ENCODE assay signal across 8 cellular contexts in the genomic region with DNA sequence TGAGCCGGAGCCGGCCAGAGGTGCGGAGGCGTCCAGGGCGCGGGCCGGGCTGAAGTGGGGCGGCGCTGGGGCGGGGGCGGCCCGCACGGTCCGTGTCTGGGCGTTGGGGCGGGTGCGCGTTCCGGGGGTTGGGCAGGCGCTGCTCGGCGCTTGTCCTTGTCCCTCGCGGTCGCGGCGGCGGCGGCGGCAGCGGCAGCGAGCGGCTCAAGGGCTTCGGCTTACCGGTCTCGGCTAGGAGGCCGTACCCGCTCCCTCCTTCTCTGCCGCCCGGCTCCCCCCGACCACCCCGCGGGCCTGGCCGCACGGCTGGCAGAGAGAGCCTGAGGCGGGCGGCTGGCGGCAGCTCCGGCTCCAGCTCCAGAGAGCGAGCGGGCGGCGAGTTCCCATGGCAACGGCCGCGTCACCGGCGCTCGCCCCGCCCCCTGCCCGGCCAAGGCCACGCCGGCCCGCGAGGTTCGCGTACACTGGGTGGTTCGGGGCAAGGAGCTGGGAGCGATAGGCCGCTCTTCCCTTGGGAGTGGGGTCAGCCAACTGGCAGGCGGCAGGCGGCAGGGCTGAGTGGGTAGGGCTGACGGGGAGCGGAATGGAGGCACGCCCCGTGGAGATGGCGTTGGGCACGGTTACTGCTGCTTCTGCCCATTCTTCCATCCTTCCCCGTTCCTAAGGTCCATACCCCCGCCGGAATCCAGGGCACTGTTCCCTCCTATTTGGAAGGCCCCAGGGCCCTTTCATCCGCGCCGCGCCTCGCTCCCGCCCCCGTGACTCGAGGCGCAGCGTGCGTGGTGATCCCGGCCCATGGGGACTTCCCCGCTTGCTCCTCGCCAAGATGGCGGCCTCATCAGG. TPM values are rescaled to one million over a fixed set of nuclear protein-coding genes. Genes with fewer than 3 reads are reported as not detected.
DNase-seq lines count a peak whose midpoint lies in the region; ATAC-seq and TF ChIP-seq lines count a peak whose summit lies in the region.

TSS of gene LRRC73 (minus strand) at position 363 of the 843 bp plus-strand sequence. CDS start 561 bp downstream, outside the sequence.

- POLR2A ChIA-PET in RWPE1 (lab: Yijun Ruan, JAX; ENCODE audit: low non-redundant PET), result interaction anchor here (1.0 kb wide), 1 partner anchor 9 kb away, joined by 4 read pairs; no protein-coding TSS in a partner anchor

- H3K4me3 ChIP-seq in AG10803 (ENCODE audit: low read length), result peak within 1 kb of the TSS; percentile 52
- H3K4me3 ChIP-seq in HL-60 (replicated peaks; ENCODE audit: insufficient read depth, low read length), result peak within 1 kb of the TSS; percentile 51
- peak within 1 kb of the TSS; percentile 50 to 55 for H3K4me3 ChIP-seq in foreskin fibroblast (ENCODE audit: low read depth in 1 of 2, low read length in 2 of 2)
- peak within 1 kb of the TSS; percentile 75 for H3K4me3 ChIP-seq in neural cell (ENCODE audit: low read length)

- peak; percentile 21 for TF ChIP-seq RAD21 in neural cell (conservative IDR thresholded peaks at IDR 0.05)

- H3K27me3 ChIP-seq in HL-60 (ENCODE audit: insufficient read depth, poor library complexity, severe bottlenecking) (peaks cover 3% of the 10 kb centered on the region), neural cell (ENCODE audit: insufficient read depth, low read depth, low read length) (no peaks in the 10 kb centered on the region)

- no peak within 1 kb of the TSS for H2AFZ ChIP-seq in neural cell (ENCODE audit: low read depth, low read length)

- no peaks in the 10 kb centered on the region for H3K9me2 ChIP-seq in neural cell (ENCODE audit: insufficient read depth, low read length)

- TF ChIP-seq CTCF in AG10803 (conservative IDR thresholded peaks at IDR 0.05; ENCODE audit: low read length) (no peak), HL-60 (IDR thresholded peaks at IDR 0.05; ENCODE audit: insufficient read depth, low read length) (no peak), RWPE1 (conservative IDR thresholded peaks at IDR 0.05; ENCODE audit: low read depth) (no peak), foreskin fibroblast (IDR thresholded peaks at IDR 0.05; ENCODE audit: low read depth, low read length) (no peak), neural cell (IDR thresholded peaks at IDR 0.05; ENCODE audit: poor library complexity, severe bottlenecking) (no peak)

- H4K20me1 ChIP-seq in neural cell (ENCODE audit: insufficient read depth), result no peaks in the 10 kb centered on the region

- peak; percentile 67 for ATAC-seq in GM19043 (IDR thresholded peaks at IDR 0.05; ENCODE audit: low read depth, unreplicated experiment)
- peak; percentile 85 for ATAC-seq in stimulated activated naive CD8-positive, alpha-beta T cell treated with anti-CD3 and anti-CD28 coated beads, Interleukin-15, Interleukin-2, amounts not matched to agents 100 U/mL and 50 U/mL, for 24 hours

- H3K36me3 ChIP-seq in neural cell (ENCODE audit: insufficient read depth, low read length), result peaks cover 5% of the 10 kb centered on the region

- CTCF ChIA-PET in RWPE1 (lab: Yijun Ruan, JAX), result interaction anchor here (0.6 to 1.1 kb wide), 2 partner anchors 76 to 281 kb away, joined by 3 read pairs; partner anchors contain the start of gene DNPH1

- no peaks in the 10 kb centered on the region for H3F3A ChIP-seq in neural cell (ENCODE audit: insufficient read depth, low read length, poor library complexity, severe bottlenecking)

- peak within 1 kb of the TSS; percentile 87 for H3K4me2 ChIP-seq in neural cell (ENCODE audit: low read length)

- TF ChIP-seq EP300 in neural cell (conservative IDR thresholded peaks at IDR 0.05; ENCODE audit: poor library complexity, severe bottlenecking), result peak; percentile 59

- peaks cover 11% of the 10 kb centered on the region for H3K79me2 ChIP-seq in neural cell (replicated peaks; ENCODE audit: insufficient read depth, low read length)

- H3K9ac ChIP-seq in neural cell (ENCODE audit: low read length), result peak within 1 kb of the TSS; percentile 81

- no peak within 1 kb of the TSS for H3K27ac ChIP-seq in HL-60 (replicated peaks)
- H3K27ac ChIP-seq in RWPE1, result peak within 1 kb of the TSS; percentile 80
- H3K27ac ChIP-seq in neural cell (ENCODE audit: low read length), result peak within 1 kb of the TSS; percentile 76

- peak; percentile 80 for DNase-seq in AG10803 (ENCODE audit: low read depth)
- DNase-seq in HL-60 (ENCODE audit: low read depth in 1 of 2, low spot score in 1 of 2), result peak in 1 of 2 experiments; percentile 56
- peak; percentile 72 for DNase-seq in RWPE1 (ENCODE audit: low spot score)
- peak; percentile 70 for DNase-seq in activated gamma-delta T cell (lab: John Stamatoyannopoulos, UW)
- DNase-seq in foreskin fibroblast, result peak; percentile 84 to 96
- peak; percentile 88 for DNase-seq in stimulated activated naive CD8-positive, alpha-beta T cell treated with anti-CD3 and anti-CD28 coated beads, Interleukin-15, Interleukin-2, amounts not matched to agents 100 U/mL and 50 U/mL, for 24 hours

- no peaks in the 10 kb centered on the region for H3K9me3 ChIP-seq in neural cell (ENCODE audit: low read length)

TF ChIP-seq in neural cell, 6 proteins besides CTCF, POLR2A, EP300 and RAD21:
- TF ChIP-seq, protein P1, sequence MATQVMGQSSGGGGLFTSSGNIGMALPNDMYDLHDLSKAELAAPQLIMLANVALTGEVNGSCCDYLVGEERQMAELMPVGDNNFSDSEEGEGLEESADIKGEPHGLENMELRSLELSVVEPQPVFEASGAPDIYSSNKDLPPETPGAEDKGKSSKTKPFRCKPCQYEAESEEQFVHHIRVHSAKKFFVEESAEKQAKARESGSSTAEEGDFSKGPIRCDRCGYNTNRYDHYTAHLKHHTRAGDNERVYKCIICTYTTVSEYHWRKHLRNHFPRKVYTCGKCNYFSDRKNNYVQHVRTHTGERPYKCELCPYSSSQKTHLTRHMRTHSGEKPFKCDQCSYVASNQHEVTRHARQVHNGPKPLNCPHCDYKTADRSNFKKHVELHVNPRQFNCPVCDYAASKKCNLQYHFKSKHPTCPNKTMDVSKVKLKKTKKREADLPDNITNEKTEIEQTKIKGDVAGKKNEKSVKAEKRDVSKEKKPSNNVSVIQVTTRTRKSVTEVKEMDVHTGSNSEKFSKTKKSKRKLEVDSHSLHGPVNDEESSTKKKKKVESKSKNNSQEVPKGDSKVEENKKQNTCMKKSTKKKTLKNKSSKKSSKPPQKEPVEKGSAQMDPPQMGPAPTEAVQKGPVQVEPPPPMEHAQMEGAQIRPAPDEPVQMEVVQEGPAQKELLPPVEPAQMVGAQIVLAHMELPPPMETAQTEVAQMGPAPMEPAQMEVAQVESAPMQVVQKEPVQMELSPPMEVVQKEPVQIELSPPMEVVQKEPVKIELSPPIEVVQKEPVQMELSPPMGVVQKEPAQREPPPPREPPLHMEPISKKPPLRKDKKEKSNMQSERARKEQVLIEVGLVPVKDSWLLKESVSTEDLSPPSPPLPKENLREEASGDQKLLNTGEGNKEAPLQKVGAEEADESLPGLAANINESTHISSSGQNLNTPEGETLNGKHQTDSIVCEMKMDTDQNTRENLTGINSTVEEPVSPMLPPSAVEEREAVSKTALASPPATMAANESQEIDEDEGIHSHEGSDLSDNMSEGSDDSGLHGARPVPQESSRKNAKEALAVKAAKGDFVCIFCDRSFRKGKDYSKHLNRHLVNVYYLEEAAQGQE (IDR thresholded peaks at IDR 0.05; ENCODE audit: borderline replicate concordance), result peak; percentile 60
- peak; percentile 55 for TF ChIP-seq TAF1 (IDR thresholded peaks at IDR 0.05; ENCODE audit: low read depth)
- peak; percentile 83 for TF ChIP-seq MXI1 (conservative IDR thresholded peaks at IDR 0.05; ENCODE audit: poor library complexity, severe bottlenecking)
- TF ChIP-seq EZH2 (IDR thresholded peaks at IDR 0.05; ENCODE audit: borderline replicate concordance, insufficient read depth, low read length, poor library complexity, severe bottlenecking), result no peak
- peak; percentile 83 for TF ChIP-seq POLR2AphosphoS5 (IDR thresholded peaks at IDR 0.05)
- TF ChIP-seq SMC3 (conservative IDR thresholded peaks at IDR 0.05; ENCODE audit: poor library complexity), result peak; percentile 21
TF ChIP-seq in neural cell: peak in this region for 5.

RNA-seq across cellular contexts. Expression of gene LRRC73, which starts in this region (rescaled TPM):
- polyA plus RNA-seq in neural cell, result 4.7 and 6.9 TPM in 2 replicates
- 3.5 and 4.9 TPM in 2 replicates for polyA minus RNA-seq in neural cell
